Comparison of ENCODE assay signal across 26 cellular contexts in genomic region chr7:111210996-111211395, GRCh38.
DNase-seq lines count a peak whose midpoint lies in the region; ATAC-seq, FAIRE-seq and TF ChIP-seq lines count a peak whose summit lies in the region.
"Had no signal": no experiment of that assay in that cellular context is flagged by ENCODE, and none has a peak within 500 bp of the region (broad histone marks: within the 10 kb centered on the region; RNA-seq: fewer than 3 reads in every experiment).

No MANE protein-coding gene starts in this region.

- no peaks in the 10 kb centered on the region for H3K36me3 ChIP-seq in endodermal cell (ENCODE audit: control insufficient read depth, insufficient read depth, low read length)
- H3K36me3 ChIP-seq: gastrocnemius medialis, SJSA1 had no signal

- CTCF ChIA-PET in activated CD8-positive, alpha-beta memory T cell treated with anti-CD3 and anti-CD28 coated beads, Interleukin-2, amount 10 ng/mL, durations not matched to agents 7 days and 5 days (lab: Charles Lee) = no interaction called here

- H3K4me3 Mint-ChIP-seq in endodermal cell = no peak overlapping the region
- H3K4me3 Mint-ChIP-seq in activated CD8-positive, alpha-beta memory T cell treated with anti-CD3 and anti-CD28 coated beads, Interleukin-2, amount 10 ng/mL, durations not matched to agents 7 days and 5 days = no peak overlapping the region
- H3K4me3 Mint-ChIP-seq: CD14-positive monocyte; nephron progenitor cell; stimulated activated naive CD8-positive, alpha-beta T cell treated with anti-CD3 and anti-CD28 coated beads, Interleukin-15, amount 100 ng/mL, for 72 hours had no signal

- WGBS in endodermal cell (ENCODE audit: insufficient coverage in 1 of 2, insufficient read length in 1 of 2), 2 experiments = 91 to 92% methylated on average over 3 of the region's 3 CpGs

- H3K27ac Mint-ChIP-seq in endodermal cell = peak overlapping the region; percentile 1
- H3K27ac Mint-ChIP-seq in activated CD8-positive, alpha-beta memory T cell treated with anti-CD3 and anti-CD28 coated beads, Interleukin-2, amount 10 ng/mL, durations not matched to agents 7 days and 5 days = no peak overlapping the region
- H3K27ac Mint-ChIP-seq: CD14-positive monocyte, nephron progenitor cell had no signal

- no peaks in the 10 kb centered on the region for H3K9me3 ChIP-seq in endodermal cell (ENCODE audit: control insufficient read depth, low read length)
- H3K9me3 ChIP-seq: gastrocnemius medialis, SJSA1, tibial artery had no signal

- H3K27ac ChIP-seq in endodermal cell (ENCODE audit: low read depth, low read length) = no peak overlapping the region
- H3K27ac ChIP-seq: gastrocnemius medialis, SJSA1, tibial artery had no signal

- FAIRE-seq in D721Med (lab: Jason Lieb, UNC) = no peak
- FAIRE-seq: H1 had no signal

- no peaks in the 10 kb centered on the region for H3K4me1 ChIP-seq in endodermal cell (ENCODE audit: control insufficient read depth, insufficient read depth, low read length)
- H3K4me1 ChIP-seq: gastrocnemius medialis, SJSA1, tibial artery had no signal

- H3K4me3 ChIP-seq in endodermal cell (ENCODE audit: low read length) = no peak overlapping the region
- H3K4me3 ChIP-seq: gastrocnemius medialis, SJSA1, tibial artery had no signal

- no peak overlapping the region for H3K9ac ChIP-seq in endodermal cell (ENCODE audit: extremely low read depth, low read length, poor library complexity, severe bottlenecking)

- no peaks in the 10 kb centered on the region for H3K4me1 Mint-ChIP-seq in endodermal cell
- H3K4me1 Mint-ChIP-seq in activated CD8-positive, alpha-beta memory T cell treated with anti-CD3 and anti-CD28 coated beads, Interleukin-2, amount 10 ng/mL, durations not matched to agents 7 days and 5 days = peaks cover 8% of the 10 kb centered on the region
- H3K4me1 Mint-ChIP-seq: CD14-positive monocyte; nephron progenitor cell; stimulated activated naive CD8-positive, alpha-beta T cell treated with anti-CD3 and anti-CD28 coated beads, Interleukin-15, amount 100 ng/mL, for 72 hours had no signal

- no peaks in the 10 kb centered on the region for H3K9me3 Mint-ChIP-seq in endodermal cell
- no peaks in the 10 kb centered on the region for H3K9me3 Mint-ChIP-seq in activated CD8-positive, alpha-beta memory T cell treated with anti-CD3 and anti-CD28 coated beads, Interleukin-2, amount 10 ng/mL, durations not matched to agents 7 days and 5 days (ENCODE audit: low read depth)

- no peaks in the 10 kb centered on the region for H3K27me3 ChIP-seq in endodermal cell (ENCODE audit: control insufficient read depth, insufficient read depth, low read length, poor library complexity, severe bottlenecking)
- H3K27me3 ChIP-seq: gastrocnemius medialis, SJSA1, tibial artery had no signal

- ATAC-seq in HG02884 (IDR thresholded peaks at IDR 0.05; ENCODE audit: unreplicated experiment) (no peak), HG03039 (IDR thresholded peaks at IDR 0.05; ENCODE audit: unreplicated experiment) (no peak)
- ATAC-seq in activated CD8-positive, alpha-beta memory T cell treated with anti-CD3 and anti-CD28 coated beads, Interleukin-2, amount 10 ng/mL, durations not matched to agents 7 days and 5 days = no peak
- ATAC-seq: gastrocnemius medialis; sciatic nerve; stimulated activated naive CD8-positive, alpha-beta T cell treated with anti-CD3 and anti-CD28 coated beads, Interleukin-15, amount 100 ng/mL, for 72 hours had no signal

- H3K27me3 Mint-ChIP-seq in endodermal cell (ENCODE audit: insufficient read depth) = no peaks in the 10 kb centered on the region
- no peaks in the 10 kb centered on the region for H3K27me3 Mint-ChIP-seq in activated CD8-positive, alpha-beta memory T cell treated with anti-CD3 and anti-CD28 coated beads, Interleukin-2, amount 10 ng/mL, durations not matched to agents 7 days and 5 days
- H3K27me3 Mint-ChIP-seq: stimulated activated naive CD8-positive, alpha-beta T cell treated with anti-CD3 and anti-CD28 coated beads, Interleukin-15, amount 100 ng/mL, for 72 hours had no signal

- H3K36me3 Mint-ChIP-seq in endodermal cell (ENCODE audit: low read depth) = no peaks in the 10 kb centered on the region
- H3K36me3 Mint-ChIP-seq in activated CD8-positive, alpha-beta memory T cell treated with anti-CD3 and anti-CD28 coated beads, Interleukin-2, amount 10 ng/mL, durations not matched to agents 7 days and 5 days = peaks cover 4% of the 10 kb centered on the region
- H3K36me3 Mint-ChIP-seq: CD14-positive monocyte had no signal

- DNase-seq in EL (peak; percentile 68), NCI-H226 (peak; percentile 57), endodermal cell (no peak), non-pigmented ciliary epithelial cell (ENCODE audit: low read depth) (peak; percentile 40), D721Med (ENCODE audit: insufficient read length, low spot score) (no peak)
- DNase-seq in activated CD8-positive, alpha-beta memory T cell treated with anti-CD3 and anti-CD28 coated beads, Interleukin-2, amount 10 ng/mL, durations not matched to agents 7 days and 5 days = no peak
- DNase-seq: activated naive CD4-positive, alpha-beta T cell; activated T-cell treated with anti-CD3 and anti-CD28 coated beads, Interleukin-2, amount 50 U/mL, for 48 hours; amygdala; caudate nucleus; gastrocnemius medialis; islet precursor cell; MV-4-11; NCI-H524 treated with DMSO at 0.1 percent for 48 hours; nephron progenitor cell; NK-92 treated with Interleukin-12 subunit alpha and Interleukin-12 subunit beta, amount 100 ng/mL, for 24 hours; posterior cingulate gyrus; stimulated activated naive CD8-positive, alpha-beta T cell treated with anti-CD3 and anti-CD28 coated beads, Interleukin-15, amount 100 ng/mL, for 72 hours; T-helper 1 cell; tibial artery had no signal

- TF ChIP-seq CTCF in endodermal cell (conservative IDR thresholded peaks at IDR 0.05) (no peak), D721Med (IDR thresholded peaks at IDR 0.05; ENCODE audit: insufficient read depth, missing control alignments) (no peak)

Comparison
In these comparisons a context has a peak if more than half of its experiments do, and no peak if none do; other contexts are left out.
1. DNase-seq: peak in EL (single experiment), NCI-H226 (single experiment) and non-pigmented ciliary epithelial cell (single experiment); none in endodermal cell (single experiment), activated CD8-positive, alpha-beta memory T cell treated with anti-CD3 and anti-CD28 coated beads, Interleukin-2, amount 10 ng/mL, durations not matched to agents 7 days and 5 days (single experiment) and D721Med (single experiment).